ENCODE assay signal across 27 cellular contexts in the genomic region with DNA sequence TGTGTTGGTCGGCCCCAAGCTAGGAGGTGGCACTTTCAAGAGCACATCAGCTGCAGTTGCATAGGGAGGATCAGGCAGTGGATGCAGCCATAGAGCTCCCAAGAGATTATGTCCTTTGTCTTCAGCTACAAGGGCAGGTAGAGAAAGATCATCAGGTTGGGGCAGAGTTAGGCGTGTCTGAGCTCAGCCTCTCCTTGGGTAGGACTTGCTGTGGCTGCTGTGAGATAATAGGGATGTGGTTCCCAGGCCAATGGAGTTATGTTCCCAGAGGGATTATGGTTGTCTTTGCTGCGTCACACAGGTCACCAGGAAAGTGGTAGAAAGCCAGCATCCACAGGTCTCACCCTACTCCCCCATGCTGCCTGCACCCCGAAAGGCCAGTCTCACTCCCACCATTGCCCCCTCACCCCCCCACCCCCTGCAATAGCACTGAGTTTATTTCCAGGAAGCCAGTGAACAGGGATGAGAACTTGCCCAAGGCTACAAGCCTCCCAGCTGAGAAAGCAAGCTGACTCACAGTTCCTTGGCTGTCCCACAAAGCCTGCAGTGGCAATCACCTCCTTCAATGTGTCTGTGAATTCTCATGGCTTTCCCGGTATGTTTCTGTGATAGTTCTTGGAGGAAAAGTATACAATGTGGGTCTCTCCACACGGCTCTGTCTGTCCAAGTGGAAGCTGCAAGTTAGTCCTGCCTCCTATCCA.
"Had no signal": no experiment of that assay in that cellular context is flagged by ENCODE, and none has a peak within 500 bp of the region (broad histone marks: within the 10 kb centered on the region; RNA-seq: fewer than 3 reads in every experiment).

No MANE protein-coding gene starts in this region.

- H3K27me3 Mint-ChIP-seq: activated CD4-positive, alpha-beta T cell treated with anti-CD3 and anti-CD28 coated beads for 36 hours; activated CD8-positive, alpha-beta T cell treated with anti-CD3 and anti-CD28 coated beads for 36 hours; activated naive CD4-positive, alpha-beta T cell treated with anti-CD3 and anti-CD28 coated beads, Interleukin-2, amount 10 ng/mL, durations not matched to agents 7 days and 5 days; activated naive CD8-positive, alpha-beta T cell treated with anti-CD3 and anti-CD28 coated beads, Interleukin-2, amount 10 ng/mL, durations not matched to agents 7 days and 5 days; central memory CD8-positive, alpha-beta T cell; T-helper 17 cell had no signal

- DNase-seq: activated CD4-positive, alpha-beta T cell treated with anti-CD3 and anti-CD28 coated beads for 36 hours; activated CD4-positive, alpha-beta T cell treated with anti-CD3 and anti-CD28 coated beads, Interleukin-2, amount 50 U/mL, for 1 hour; activated CD8-positive, alpha-beta memory T cell treated with anti-CD3 and anti-CD28 coated beads, Interleukin-2, amount 50 U/mL, for 4 hours; activated CD8-positive, alpha-beta T cell treated with anti-CD3 and anti-CD28 coated beads for 36 hours; activated gamma-delta T cell treated with Interleukin-2 at 50 U/mL for 16 hours; activated naive CD4-positive, alpha-beta T cell treated with anti-CD3 and anti-CD28 coated beads, Interleukin-2, amount 10 ng/mL, durations not matched to agents 7 days and 5 days; activated naive CD8-positive, alpha-beta T cell treated with anti-CD3 and anti-CD28 coated beads, Interleukin-2, amount 10 ng/mL, durations not matched to agents 7 days and 5 days; activated T-cell treated with anti-CD3 and anti-CD28 coated beads, Interleukin-2, amount 50 U/mL, for 72 hours; adrenal gland; anterior cingulate cortex; KG1; MM.1S; NCI-H1105; NCI-H1436; NCI-H1694 treated with DMSO at 0.1 percent for 48 hours; NCI-H2029 treated with DMSO at 0.1 percent for 48 hours; NCI-H345; NCI-H510A; NCI-H526 treated with DMSO at 0.1 percent for 48 hours; NK-92 treated with Interleukin-12 subunit alpha and Interleukin-12 subunit beta, amount 100 ng/mL, for 24 hours; PC-9; SHP77 treated with DMSO at 0.1 percent for 48 hours; T-helper 17 cell; T-helper 9 cell; WERI-Rb-1 had no signal

- H3K4me3 ChIP-seq: adrenal gland, PC-9 had no signal

- H3K4me1 Mint-ChIP-seq: activated CD4-positive, alpha-beta T cell treated with anti-CD3 and anti-CD28 coated beads for 36 hours; activated naive CD4-positive, alpha-beta T cell treated with anti-CD3 and anti-CD28 coated beads, Interleukin-2, amount 10 ng/mL, durations not matched to agents 7 days and 5 days; activated naive CD8-positive, alpha-beta T cell treated with anti-CD3 and anti-CD28 coated beads, Interleukin-2, amount 10 ng/mL, durations not matched to agents 7 days and 5 days; central memory CD8-positive, alpha-beta T cell; T-helper 17 cell had no signal

- H3K36me3 Mint-ChIP-seq: activated naive CD4-positive, alpha-beta T cell treated with anti-CD3 and anti-CD28 coated beads, Interleukin-2, amount 10 ng/mL, durations not matched to agents 7 days and 5 days; activated naive CD8-positive, alpha-beta T cell treated with anti-CD3 and anti-CD28 coated beads, Interleukin-2, amount 10 ng/mL, durations not matched to agents 7 days and 5 days had no signal

- H3K9me3 Mint-ChIP-seq: activated naive CD8-positive, alpha-beta T cell treated with anti-CD3 and anti-CD28 coated beads, Interleukin-2, amount 10 ng/mL, durations not matched to agents 7 days and 5 days; activated T-helper 2 cell treated with anti-CD3 and anti-CD28 coated beads, Interferon-gamma antibody, Interleukin-2, Interleukin-4, amounts not matched to agents 10 μg/mL and 5 μg/mL and 100 μg/mL, durations not matched to agents 14 hours and 24 hours and 36 hours had no signal

- H3K4me3 Mint-ChIP-seq: activated CD4-positive, alpha-beta T cell treated with anti-CD3 and anti-CD28 coated beads for 36 hours; activated CD8-positive, alpha-beta T cell treated with anti-CD3 and anti-CD28 coated beads for 36 hours; activated naive CD4-positive, alpha-beta T cell treated with anti-CD3 and anti-CD28 coated beads, Interleukin-2, amount 10 ng/mL, durations not matched to agents 7 days and 5 days; activated naive CD8-positive, alpha-beta T cell treated with anti-CD3 and anti-CD28 coated beads, Interleukin-2, amount 10 ng/mL, durations not matched to agents 7 days and 5 days; activated T-cell treated with anti-CD3 and anti-CD28 coated beads, Interleukin-2, amount 50 U/mL, for 72 hours; central memory CD8-positive, alpha-beta T cell; T-helper 17 cell had no signal

- H3K27ac Mint-ChIP-seq: activated CD4-positive, alpha-beta T cell treated with anti-CD3 and anti-CD28 coated beads for 36 hours; activated CD8-positive, alpha-beta T cell treated with anti-CD3 and anti-CD28 coated beads for 36 hours; activated naive CD4-positive, alpha-beta T cell treated with anti-CD3 and anti-CD28 coated beads, Interleukin-2, amount 10 ng/mL, durations not matched to agents 7 days and 5 days; activated naive CD8-positive, alpha-beta T cell treated with anti-CD3 and anti-CD28 coated beads, Interleukin-2, amount 10 ng/mL, durations not matched to agents 7 days and 5 days; activated T-cell treated with anti-CD3 and anti-CD28 coated beads, Interleukin-2, amount 50 U/mL, for 72 hours; activated T-helper 2 cell treated with anti-CD3 and anti-CD28 coated beads, Interferon-gamma antibody, Interleukin-2, Interleukin-4, amounts not matched to agents 10 μg/mL and 5 μg/mL and 100 μg/mL, durations not matched to agents 14 hours and 24 hours and 36 hours; T-helper 17 cell had no signal
